Comparison of ENCODE assay signal across 1 cellular context in genomic region chr7:111878788-111879187, GRCh38.
TF ChIP-seq lines count a peak whose summit lies in the region.

No MANE protein-coding gene starts in this region.

TF ChIP-seq in HepG2, 621 proteins besides CTCF, POLR2A, EP300 and RAD21 (continued from another document):
- TF ChIP-seq ZFP1 (CRISPR knock-in tag; IDR thresholded peaks at IDR 0.05) (no peak), ZNF790 (CRISPR knock-in tag; IDR thresholded peaks at IDR 0.05; ENCODE audit: borderline replicate concordance) (no peak), ZSCAN25 (CRISPR knock-in tag; IDR thresholded peaks at IDR 0.05) (no peak), TGIF2 (CRISPR knock-in tag; IDR thresholded peaks at IDR 0.05) (no peak), EZH2 (conservative IDR thresholded peaks at IDR 0.05; ENCODE audit: low read depth, low read length) (no peak), HNRNPH1 (optimal IDR thresholded peaks at IDR 0.05; ENCODE audit: low read depth, low read length) (no peak), ATM (IDR thresholded peaks at IDR 0.05; ENCODE audit: borderline replicate concordance) (no peak), WIZ (CRISPR knock-in tag; IDR thresholded peaks at IDR 0.05) (no peak), MXD4 (CRISPR knock-in tag; IDR thresholded peaks at IDR 0.05) (no peak), HMG20A (CRISPR knock-in tag; IDR thresholded peaks at IDR 0.05; ENCODE audit: borderline replicate concordance) (no peak), HDAC6 (IDR thresholded peaks at IDR 0.05; ENCODE audit: low read depth, low read length) (no peak), ZKSCAN8 (CRISPR knock-in tag; IDR thresholded peaks at IDR 0.05; ENCODE audit: borderline replicate concordance) (no peak), SNRNP70 (IDR thresholded peaks at IDR 0.05; ENCODE audit: low read depth, low read length) (no peak)
- TF ChIP-seq, protein P1, sequence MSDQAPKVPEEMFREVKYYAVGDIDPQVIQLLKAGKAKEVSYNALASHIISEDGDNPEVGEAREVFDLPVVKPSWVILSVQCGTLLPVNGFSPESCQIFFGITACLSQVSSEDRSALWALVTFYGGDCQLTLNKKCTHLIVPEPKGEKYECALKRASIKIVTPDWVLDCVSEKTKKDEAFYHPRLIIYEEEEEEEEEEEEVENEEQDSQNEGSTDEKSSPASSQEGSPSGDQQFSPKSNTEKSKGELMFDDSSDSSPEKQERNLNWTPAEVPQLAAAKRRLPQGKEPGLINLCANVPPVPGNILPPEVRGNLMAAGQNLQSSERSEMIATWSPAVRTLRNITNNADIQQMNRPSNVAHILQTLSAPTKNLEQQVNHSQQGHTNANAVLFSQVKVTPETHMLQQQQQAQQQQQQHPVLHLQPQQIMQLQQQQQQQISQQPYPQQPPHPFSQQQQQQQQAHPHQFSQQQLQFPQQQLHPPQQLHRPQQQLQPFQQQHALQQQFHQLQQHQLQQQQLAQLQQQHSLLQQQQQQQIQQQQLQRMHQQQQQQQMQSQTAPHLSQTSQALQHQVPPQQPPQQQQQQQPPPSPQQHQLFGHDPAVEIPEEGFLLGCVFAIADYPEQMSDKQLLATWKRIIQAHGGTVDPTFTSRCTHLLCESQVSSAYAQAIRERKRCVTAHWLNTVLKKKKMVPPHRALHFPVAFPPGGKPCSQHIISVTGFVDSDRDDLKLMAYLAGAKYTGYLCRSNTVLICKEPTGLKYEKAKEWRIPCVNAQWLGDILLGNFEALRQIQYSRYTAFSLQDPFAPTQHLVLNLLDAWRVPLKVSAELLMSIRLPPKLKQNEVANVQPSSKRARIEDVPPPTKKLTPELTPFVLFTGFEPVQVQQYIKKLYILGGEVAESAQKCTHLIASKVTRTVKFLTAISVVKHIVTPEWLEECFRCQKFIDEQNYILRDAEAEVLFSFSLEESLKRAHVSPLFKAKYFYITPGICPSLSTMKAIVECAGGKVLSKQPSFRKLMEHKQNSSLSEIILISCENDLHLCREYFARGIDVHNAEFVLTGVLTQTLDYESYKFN (CRISPR knock-in tag; conservative IDR thresholded peaks at IDR 0.05) = no peak
- TF ChIP-seq, protein P2, sequence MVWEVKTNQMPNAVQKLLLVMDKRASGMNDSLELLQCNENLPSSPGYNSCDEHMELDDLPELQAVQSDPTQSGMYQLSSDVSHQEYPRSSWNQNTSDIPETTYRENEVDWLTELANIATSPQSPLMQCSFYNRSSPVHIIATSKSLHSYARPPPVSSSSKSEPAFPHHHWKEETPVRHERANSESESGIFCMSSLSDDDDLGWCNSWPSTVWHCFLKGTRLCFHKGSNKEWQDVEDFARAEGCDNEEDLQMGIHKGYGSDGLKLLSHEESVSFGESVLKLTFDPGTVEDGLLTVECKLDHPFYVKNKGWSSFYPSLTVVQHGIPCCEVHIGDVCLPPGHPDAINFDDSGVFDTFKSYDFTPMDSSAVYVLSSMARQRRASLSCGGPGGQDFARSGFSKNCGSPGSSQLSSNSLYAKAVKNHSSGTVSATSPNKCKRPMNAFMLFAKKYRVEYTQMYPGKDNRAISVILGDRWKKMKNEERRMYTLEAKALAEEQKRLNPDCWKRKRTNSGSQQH (CRISPR knock-in tag; IDR thresholded peaks at IDR 0.05; ENCODE audit: low read depth) = no peak
